7 cellular contexts compared by ENCODE assay signal in genomic region chr1:32204943-32205361, GRCh38. TPM values are rescaled to one million over a fixed set of nuclear protein-coding genes. Genes with fewer than 3 reads are reported as not detected.
DNase-seq lines count a peak whose midpoint lies in the region; ATAC-seq and TF ChIP-seq lines count a peak whose summit lies in the region.

No MANE protein-coding gene starts in this region.

- no peaks in the 10 kb centered on the region for H3K27me3 ChIP-seq in hepatocyte
- H3K27me3 ChIP-seq in smooth muscle cell (ENCODE audit: low read depth) = no peaks in the 10 kb centered on the region

- H3K9me2 ChIP-seq in hepatocyte (replicated peaks; ENCODE audit: insufficient read depth) = no peaks in the 10 kb centered on the region

- H4K20me1 ChIP-seq in hepatocyte (ENCODE audit: insufficient read depth, poor library complexity, severe bottlenecking) = no peaks in the 10 kb centered on the region
- H4K20me1 ChIP-seq in smooth muscle cell (ENCODE audit: low read depth) = no peaks in the 10 kb centered on the region

- H3K27me3 Mint-ChIP-seq in HFFc6 (ENCODE audit: insufficient read depth) = peaks cover 1% of the 10 kb centered on the region

- H3K9ac ChIP-seq in smooth muscle cell (ENCODE audit: low read depth) = peak overlapping the region; percentile 97

- ATAC-seq in GM21529 (IDR thresholded peaks at IDR 0.05; ENCODE audit: unreplicated experiment) = no peak

- H3F3A ChIP-seq in smooth muscle cell (ENCODE audit: low read depth) = peaks cover 8% of the 10 kb centered on the region

- no peaks in the 10 kb centered on the region for H3K79me2 ChIP-seq in hepatocyte
- H3K79me2 ChIP-seq in smooth muscle cell (ENCODE audit: low read depth) = no peaks in the 10 kb centered on the region

- H3K4me1 Mint-ChIP-seq in HFFc6 (ENCODE audit: low read depth) = peaks cover 44% of the 10 kb centered on the region

- H3K9me3 Mint-ChIP-seq in HFFc6 = no peaks in the 10 kb centered on the region

- H3K4me2 ChIP-seq in hepatocyte (peak overlapping the region; percentile 88), smooth muscle cell (peak overlapping the region; percentile 99)

- 28% methylated on average over 25 of the region's 26 CpGs for WGBS in hepatocyte (ENCODE audit: low lambda C conversion rate, missing lambda C conversion rate)
- 29% methylated on average over 26 of the region's 26 CpGs for WGBS in smooth muscle cell (ENCODE audit: low lambda C conversion rate)

- H3K27ac ChIP-seq in hepatocyte = no peak overlapping the region
- peak overlapping the region; percentile 72 for H3K27ac ChIP-seq in smooth muscle cell (ENCODE audit: low read depth)

- H3K4me3 Mint-ChIP-seq in HFFc6 = peak overlapping the region; percentile 90

- no peaks in the 10 kb centered on the region for H3K9me3 ChIP-seq in hepatocyte (ENCODE audit: low read depth)
- no peaks in the 10 kb centered on the region for H3K9me3 ChIP-seq in smooth muscle cell (replicated peaks; ENCODE audit: low read depth)

- H3K36me3 ChIP-seq in hepatocyte (replicated peaks; ENCODE audit: insufficient read depth, low read depth) (no peaks in the 10 kb centered on the region), smooth muscle cell (ENCODE audit: low read depth) (no peaks in the 10 kb centered on the region)

- TF ChIP-seq CTCF in HFFc6 (IDR thresholded peaks at IDR 0.05) (no peak), WI38 (IDR thresholded peaks at IDR 0.05; ENCODE audit: low read depth, low read length) (no peak), hepatocyte (IDR thresholded peaks at IDR 0.05; ENCODE audit: poor library complexity) (no peak), smooth muscle cell (IDR thresholded peaks at IDR 0.05; ENCODE audit: borderline replicate concordance, insufficient read depth, poor library complexity, severe bottlenecking) (no peak)

- H3K4me1 ChIP-seq in hepatocyte (ENCODE audit: insufficient read depth) (no peaks in the 10 kb centered on the region), smooth muscle cell (ENCODE audit: low read depth) (peaks cover 11% of the 10 kb centered on the region)

- peaks cover 7% of the 10 kb centered on the region; the same call in 1 of the 2 replicates for H3K36me3 Mint-ChIP-seq in HFFc6 (ENCODE audit: low read depth)

- H2AFZ ChIP-seq in hepatocyte (peak overlapping the region; percentile 58), smooth muscle cell (ENCODE audit: low read depth) (peak overlapping the region; percentile 18)

- DNase-seq in HFFc6 = no peak
- no peak for DNase-seq in hepatocyte (ENCODE audit: low spot score)
- DNase-seq in smooth muscle cell (lab: John Stamatoyannopoulos, UW; ENCODE audit: unreplicated experiment) = no peak
- DNase-seq in NCI-H1092 treated with DMSO at 0.1 percent for 48 hours (lab: John Stamatoyannopoulos, UW) = no peak
- no peak for DNase-seq in kidney glomerular epithelial cell (lab: John Stamatoyannopoulos, UW)

- H3K4me3 ChIP-seq in WI38 (ENCODE audit: low read depth, low read length) (peak overlapping the region; percentile 77), hepatocyte (peak overlapping the region; percentile 36), smooth muscle cell (peak overlapping the region; percentile 83)

- peak overlapping the region; percentile 86 for H3K27ac Mint-ChIP-seq in HFFc6

RNA-seq across cellular contexts. Expression of gene IQCC, which starts 0.5 kb away (rescaled TPM):
- 1 to 10 TPM in 5 of 6 experiments, under 1 TPM in 1; 0.81 to 2.4 (median 2.2) TPM for total RNA-seq in HFFc6 (2021; fragmentation: NEBNext Ultra II Directional; extraction: Animal tissue kit (Norgen Biotek cat#: 25700))
- total RNA-seq in hepatocyte = 1.5 and 1.9 TPM in 2 replicates
- 1.5 and 3.4 TPM in 2 replicates for polyA plus RNA-seq in hepatocyte
- 1.4 and 3.1 TPM in 2 replicates for total RNA-seq in smooth muscle cell
- 2.4 TPM in 2 replicates for polyA plus RNA-seq in smooth muscle cell

RNA-seq across cellular contexts. Expression of gene DCDC2B, which starts 3.9 kb away (rescaled TPM):
- not detected for total RNA-seq in HFFc6 (2021; fragmentation: NEBNext Ultra II Directional; extraction: Animal tissue kit (Norgen Biotek cat#: 25700))
- total RNA-seq in hepatocyte (not detected in 2 replicates), smooth muscle cell (not detected in 2 replicates)
- polyA plus RNA-seq in hepatocyte (0.17 and 0.96 TPM in 2 replicates), smooth muscle cell (0.47 TPM in 1 of 2 replicates, not detected in the other)

RNA-seq across cellular contexts. Expression of gene CCDC28B, which starts 4.6 kb away (rescaled TPM):
- 10 to 100 TPM; 12.5 to 15.7 (median 15.3) TPM for total RNA-seq in HFFc6 (2021; fragmentation: NEBNext Ultra II Directional; extraction: Animal tissue kit (Norgen Biotek cat#: 25700))
- total RNA-seq in hepatocyte = 12.9 and 15.8 TPM in 2 replicates
- 28.5 and 29.5 TPM in 2 replicates for polyA plus RNA-seq in hepatocyte
- total RNA-seq in smooth muscle cell = 19.9 and 41.6 TPM in 2 replicates
- 58.9 and 63.9 TPM in 2 replicates for polyA plus RNA-seq in smooth muscle cell

RNA-seq across cellular contexts. Expression of gene TMEM234, which starts 17.2 kb away (rescaled TPM):
- total RNA-seq in HFFc6 (2021; fragmentation: NEBNext Ultra II Directional; extraction: Animal tissue kit (Norgen Biotek cat#: 25700)) = 10 to 100 TPM; 18.5 to 23.7 (median 20.3) TPM
- total RNA-seq in hepatocyte (11.9 and 14.8 TPM in 2 replicates), smooth muscle cell (10.9 and 13.3 TPM in 2 replicates)
- polyA plus RNA-seq in hepatocyte (27.4 and 38.6 TPM in 2 replicates), smooth muscle cell (19.8 and 27.5 TPM in 2 replicates)

RNA-seq across cellular contexts. Expression of gene EIF3I, which starts 17.3 kb away (rescaled TPM):
- 100 to 1,000 TPM; 279 to 313 (median 285) TPM for total RNA-seq in HFFc6 (2021; fragmentation: NEBNext Ultra II Directional; extraction: Animal tissue kit (Norgen Biotek cat#: 25700))
- total RNA-seq in hepatocyte = 207 and 227 TPM in 2 replicates
- 177 and 183 TPM in 2 replicates for polyA plus RNA-seq in hepatocyte
- total RNA-seq in smooth muscle cell = 200 and 240 TPM in 2 replicates
- polyA plus RNA-seq in smooth muscle cell = 250 and 257 TPM in 2 replicates
